Comparison of ENCODE assay signal across 15 cellular contexts in the genomic region with DNA sequence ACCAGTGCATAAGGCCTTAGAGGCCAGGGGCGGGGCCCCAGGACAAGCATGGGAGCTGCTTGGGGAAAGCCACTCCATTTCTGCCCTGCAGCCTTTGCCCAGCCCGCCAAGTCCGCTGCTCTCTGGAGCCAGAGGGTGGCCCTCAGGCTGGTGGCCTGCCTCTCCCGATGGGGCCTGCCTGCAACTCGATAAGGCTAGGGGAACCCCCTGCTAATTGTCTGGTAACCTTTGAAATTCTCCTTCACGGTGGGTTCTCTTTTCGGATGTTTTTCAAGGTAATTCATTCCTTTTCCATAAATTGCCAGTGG.
DNase-seq lines count a peak whose midpoint lies in the region; ATAC-seq and TF ChIP-seq lines count a peak whose summit lies in the region.
"Had no signal": no experiment of that assay in that cellular context is flagged by ENCODE, and none has a peak within 500 bp of the region (broad histone marks: within the 10 kb centered on the region; RNA-seq: fewer than 3 reads in every experiment).

No MANE protein-coding gene starts in this region.

- H3K4me2 ChIP-seq in BLaER1 (peak overlapping the region; percentile 43), OCI-LY3 (ENCODE audit: low read length) (peak overlapping the region; percentile 4; the same call in 1 of the 2 replicates), neuronal stem cell (ENCODE audit: insufficient read depth, low read length, poor library complexity, severe bottlenecking) (no peak overlapping the region)

- TF ChIP-seq EP300 in sigmoid colon (IDR thresholded peaks at IDR 0.05) = no peak

- H3K18ac ChIP-seq in neuronal stem cell (ENCODE audit: low read length) = no peak overlapping the region

- no peaks in the 10 kb centered on the region for H3K79me2 ChIP-seq in OCI-LY3 (ENCODE audit: low read length)

- intact Hi-C loops in sigmoid colon (cut with DNase I) = no loop called here
- intact Hi-C loops in aorta (cut with DNase I) = no loop called here

- no peak overlapping the region for H2AFZ ChIP-seq in OCI-LY3 (ENCODE audit: low read depth, low read length)
- H2AFZ ChIP-seq in neuronal stem cell (ENCODE audit: low read length) = no peak overlapping the region

- no peak overlapping the region for H2BK12ac ChIP-seq in neuronal stem cell (ENCODE audit: low read length)

- WGBS in endodermal cell (ENCODE audit: insufficient coverage in 1 of 2, insufficient read length in 1 of 2), 2 experiments = 90 to 95% methylated on average over 6 to 7 of the region's 7 CpGs
- WGBS in sigmoid colon, 2 donors = 80 to 87% methylated on average over 7 of the region's 7 CpGs
- WGBS in aorta, 2 donors = 93% methylated on average over 7 of the region's 7 CpGs
- WGBS in neuronal stem cell (ENCODE audit: extremely low coverage in 2 of 2, insufficient read length in 2 of 2, insufficient replicate concordance in 1 of 2), 2 donors = no CpG with 5 or more reads among the region's 7 CpGs

- H3K9ac ChIP-seq in BLaER1 = no peak overlapping the region
- no peak overlapping the region for H3K9ac ChIP-seq in OCI-LY3 (ENCODE audit: low read length)
- no peak overlapping the region for H3K9ac ChIP-seq in endodermal cell (ENCODE audit: extremely low read depth, low read length, poor library complexity, severe bottlenecking)
- H3K9ac ChIP-seq in neuronal stem cell (ENCODE audit: low read depth, low read length, poor library complexity) = no peak overlapping the region

- H3K9me3 ChIP-seq in BLaER1 = no peaks in the 10 kb centered on the region
- no peaks in the 10 kb centered on the region for H3K9me3 ChIP-seq in OCI-LY3 (ENCODE audit: insufficient read depth, low read length)
- no peaks in the 10 kb centered on the region for H3K9me3 ChIP-seq in endodermal cell (ENCODE audit: control insufficient read depth, low read length)
- no peaks in the 10 kb centered on the region for H3K9me3 ChIP-seq in sigmoid colon
- H3K9me3 ChIP-seq in aorta (ENCODE audit: control insufficient read depth, low read length) = no peaks in the 10 kb centered on the region
- no peaks in the 10 kb centered on the region for H3K9me3 ChIP-seq in neuronal stem cell (replicated peaks in 1 of 2; ENCODE audit: control insufficient read depth in 2 of 2, insufficient read depth in 1 of 2, low read depth in 1 of 2, low read length in 2 of 2)
- H3K9me3 ChIP-seq: Caco-2 had no signal

- H3K27me3 ChIP-seq in BLaER1 = no peaks in the 10 kb centered on the region
- no peaks in the 10 kb centered on the region for H3K27me3 ChIP-seq in OCI-LY3 (ENCODE audit: low read depth, low read length)
- no peaks in the 10 kb centered on the region for H3K27me3 ChIP-seq in endodermal cell (ENCODE audit: control insufficient read depth, insufficient read depth, low read length, poor library complexity, severe bottlenecking)
- H3K27me3 ChIP-seq in sigmoid colon = no peaks in the 10 kb centered on the region
- H3K27me3 ChIP-seq in aorta (ENCODE audit: control insufficient read depth in 1 of 2, insufficient read depth in 2 of 2, low read length in 1 of 2) = no peaks in the 10 kb centered on the region
- H3K27me3 ChIP-seq in neuronal stem cell (ENCODE audit: control insufficient read depth in 3 of 3, insufficient read depth in 3 of 3, low read depth in 1 of 3, low read length in 3 of 3) = no peaks in the 10 kb centered on the region

- H3K27ac ChIP-seq in BLaER1 (no peak overlapping the region), OCI-LY3 (ENCODE audit: low read length) (no peak overlapping the region), endodermal cell (ENCODE audit: low read depth, low read length) (peak overlapping the region; percentile 24), sigmoid colon (peak overlapping the region; percentile 36 to 92 (median 88)), aorta (ENCODE audit: low read depth in 1 of 2, low read length in 2 of 2) (no peak overlapping the region), neuronal stem cell (replicated peaks; ENCODE audit: low read length) (no peak overlapping the region)

- no peak overlapping the region for H3K4ac ChIP-seq in neuronal stem cell (ENCODE audit: low read length)

- H2BK15ac ChIP-seq in neuronal stem cell (ENCODE audit: low read length) = no peak overlapping the region

- no peak for DNase-seq in endodermal cell
- DNase-seq in sigmoid colon = no peak
- no peak for DNase-seq in aorta
- no peak for DNase-seq in neuronal stem cell (ENCODE audit: low spot score)
- DNase-seq in HUDEP-2 (lab: John Stamatoyannopoulos, UW; ENCODE audit: unreplicated experiment in 76 of 76) = no peak
- DNase-seq: ACHN; AML-193; Caco-2; CD4-positive, CD25-positive, alpha-beta regulatory T cell; DMS153; H7; NCI-H187; NCI-H69 had no signal

- H3K23ac ChIP-seq in neuronal stem cell (ENCODE audit: low read depth, low read length, poor library complexity) = no peak overlapping the region

- H3K4me3 ChIP-seq in BLaER1 (no peak overlapping the region), OCI-LY3 (ENCODE audit: low read length) (no peak overlapping the region), endodermal cell (ENCODE audit: low read length) (no peak overlapping the region), sigmoid colon (no peak overlapping the region), aorta (ENCODE audit: low read length in 2 of 2) (no peak overlapping the region), neuronal stem cell (ENCODE audit: low read length in 2 of 2) (no peak overlapping the region)

- H4K91ac ChIP-seq in neuronal stem cell (ENCODE audit: low read depth, low read length, poor library complexity) = no peak overlapping the region

- H3K14ac ChIP-seq in neuronal stem cell (ENCODE audit: low read length) = no peak overlapping the region

- H3K27me3 Mint-ChIP-seq in endodermal cell (ENCODE audit: insufficient read depth) = no peaks in the 10 kb centered on the region
- H3K27me3 Mint-ChIP-seq: CD4-positive, CD25-positive, alpha-beta regulatory T cell had no signal

- no peak overlapping the region for H2BK5ac ChIP-seq in neuronal stem cell (ENCODE audit: low read length)

- peaks cover 11% of the 10 kb centered on the region for H3K79me1 ChIP-seq in neuronal stem cell (ENCODE audit: low read depth, low read length)

- H3K36me3 ChIP-seq in BLaER1 (peaks cover 87% of the 10 kb centered on the region), OCI-LY3 (replicated peaks; ENCODE audit: low read depth, low read length) (no peaks in the 10 kb centered on the region), endodermal cell (ENCODE audit: control insufficient read depth, insufficient read depth, low read length) (peaks cover 41% of the 10 kb centered on the region), sigmoid colon (peaks cover 0 to 25% (median 10%) of the 10 kb centered on the region in 4 donors), aorta (ENCODE audit: control insufficient read depth in 1 of 2, insufficient read depth in 2 of 2, low read length in 1 of 2) (no peaks in the 10 kb centered on the region), neuronal stem cell (replicated peaks in 1 of 2; ENCODE audit: control insufficient read depth in 2 of 2, insufficient read depth in 2 of 2, low read length in 2 of 2) (peaks cover 4 to 61% of the 10 kb centered on the region in 2 donors)

- TF ChIP-seq CTCF in OCI-LY3 (IDR thresholded peaks at IDR 0.05; ENCODE audit: low read depth, low read length) = no peak
- no peak for TF ChIP-seq CTCF in endodermal cell (conservative IDR thresholded peaks at IDR 0.05)
- TF ChIP-seq CTCF in sigmoid colon (IDR thresholded peaks at IDR 0.05) = no peak

- peaks cover 100% of the 10 kb centered on the region for H3K4me1 ChIP-seq in BLaER1
- H3K4me1 ChIP-seq in OCI-LY3 (ENCODE audit: low read length) = peaks cover 14% of the 10 kb centered on the region
- H3K4me1 ChIP-seq in endodermal cell (ENCODE audit: control insufficient read depth, insufficient read depth, low read length) = peaks cover 9% of the 10 kb centered on the region
- peaks cover 0 to 87% (median 80%) of the 10 kb centered on the region in 4 donors for H3K4me1 ChIP-seq in sigmoid colon
- H3K4me1 ChIP-seq in aorta (ENCODE audit: control insufficient read depth in 1 of 2, insufficient read depth in 2 of 2, low read length in 2 of 2) = no peaks in the 10 kb centered on the region
- H3K4me1 ChIP-seq in neuronal stem cell (ENCODE audit: control insufficient read depth in 2 of 2, insufficient read depth in 1 of 2, low read depth in 1 of 2, low read length in 2 of 2) = peaks cover 28 to 35% of the 10 kb centered on the region in 2 donors

- no peak overlapping the region for H4K8ac ChIP-seq in neuronal stem cell (ENCODE audit: low read depth, low read length)

- H4K20me1 ChIP-seq in BLaER1 = peaks cover 100% of the 10 kb centered on the region
- no peaks in the 10 kb centered on the region for H4K20me1 ChIP-seq in OCI-LY3 (ENCODE audit: insufficient read depth, low read length)

- no peak overlapping the region for H2AK5ac ChIP-seq in neuronal stem cell (ENCODE audit: low read depth, low read length)

- no peak overlapping the region for H3K27ac Mint-ChIP-seq in endodermal cell

- TF ChIP-seq POLR2A in sigmoid colon (IDR thresholded peaks at IDR 0.05) = no peak

- H3K4me1 Mint-ChIP-seq in endodermal cell = peaks cover 10% of the 10 kb centered on the region

- H2BK120ac ChIP-seq in neuronal stem cell (ENCODE audit: low read depth, low read length) = no peak overlapping the region

- H3K4me3 Mint-ChIP-seq in endodermal cell = no peak overlapping the region
- H3K4me3 Mint-ChIP-seq: CD4-positive, CD25-positive, alpha-beta regulatory T cell had no signal

- ATAC-seq in aorta (ENCODE audit: low FRiP score) = no peak

- no peaks in the 10 kb centered on the region for H3K9me3 Mint-ChIP-seq in endodermal cell
- H3K9me3 Mint-ChIP-seq: CD4-positive, CD25-positive, alpha-beta regulatory T cell had no signal

- H3K36me3 Mint-ChIP-seq in endodermal cell (ENCODE audit: low read depth) = peaks cover 26% of the 10 kb centered on the region

Comparison
In these comparisons a context has a peak if more than half of its experiments do, and no peak if none do; other contexts are left out.
1. H3K27ac ChIP-seq: peak in endodermal cell (single experiment) and sigmoid colon (4 of 4); none in BLaER1 (single experiment), OCI-LY3 (single experiment), aorta (0 of 2) and neuronal stem cell (single experiment).